ENCODE assay signal across 12 cellular contexts in the genomic region with DNA sequence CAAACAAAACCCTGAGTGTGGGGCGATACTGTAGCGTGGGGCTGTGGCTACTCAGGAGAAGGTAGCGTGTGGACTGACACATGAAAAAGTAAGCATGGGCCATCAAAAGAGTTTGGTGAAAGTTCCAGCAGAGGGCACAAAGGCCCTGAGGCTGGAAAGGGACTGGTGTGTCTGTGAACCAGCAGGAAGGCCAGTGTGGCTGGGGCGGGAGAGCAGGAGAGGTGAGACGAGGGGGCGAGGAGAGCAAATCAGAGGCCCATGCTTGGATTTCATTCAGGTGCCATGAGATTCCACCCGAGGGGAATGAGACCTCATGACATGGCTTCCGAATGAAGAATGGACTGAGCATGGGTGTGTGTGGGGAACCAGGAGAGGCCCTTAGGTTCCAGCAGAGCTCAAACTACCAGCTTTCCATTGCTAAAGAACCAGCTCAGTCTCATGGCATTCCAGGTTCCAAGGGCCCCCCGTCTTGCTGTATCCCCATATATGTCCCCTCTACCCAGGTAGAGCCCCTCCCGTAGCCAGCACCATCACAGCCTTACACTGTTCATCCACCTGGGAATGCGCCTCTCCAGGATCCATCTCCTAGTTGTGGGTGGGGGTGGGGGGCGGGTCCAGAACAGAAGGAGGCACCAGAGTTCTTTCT. TPM values are rescaled to one million over a fixed set of nuclear protein-coding genes. Genes with fewer than 3 reads are reported as not detected.
DNase-seq lines count a peak whose midpoint lies in the region; ATAC-seq, FAIRE-seq and TF ChIP-seq lines count a peak whose summit lies in the region.
"Had no signal": no experiment of that assay in that cellular context is flagged by ENCODE, and none has a peak within 500 bp of the region (broad histone marks: within the 10 kb centered on the region; RNA-seq: fewer than 3 reads in every experiment).

No MANE protein-coding gene starts in this region.

- no peaks in the 10 kb centered on the region for H3K27me3 ChIP-seq in H7 (ENCODE audit: control insufficient read depth, insufficient read depth, low read length)
- H3K27me3 ChIP-seq: gastrocnemius medialis had no signal

- peaks cover 32% of the 10 kb centered on the region for H3K36me3 ChIP-seq in H7 (replicated peaks; ENCODE audit: control insufficient read depth, insufficient read depth, low read length)

- peak overlapping the region; percentile 6 for H3K27ac Mint-ChIP-seq in activated CD4-positive, alpha-beta memory T cell treated with anti-CD3 and anti-CD28 coated beads for 36 hours
- no peak overlapping the region for H3K27ac Mint-ChIP-seq in activated CD4-positive, alpha-beta memory T cell treated with anti-CD3 and anti-CD28 coated beads, Interleukin-2, amount 10 ng/mL, durations not matched to agents 7 days and 5 days
- H3K27ac Mint-ChIP-seq in activated naive CD8-positive, alpha-beta T cell treated with anti-CD3 and anti-CD28 coated beads, Interleukin-2, amount 50 U/mL, for 24 hours: peak overlapping the region; percentile 63
- H3K27ac Mint-ChIP-seq in nephron: peak overlapping the region in 2 of 3 experiments; percentile 38 to 51
- H3K27ac Mint-ChIP-seq: T-helper 1 cell treated with Interleukin-12 subunit alpha and Interleukin-12 subunit beta and Interleukin-4 antibody, amounts not matched to agents 30 μg/mL and 1 μg/mL, for 36 hours had no signal

- H3K36me3 Mint-ChIP-seq in activated CD4-positive, alpha-beta memory T cell treated with anti-CD3 and anti-CD28 coated beads for 36 hours: peaks cover 61% of the 10 kb centered on the region
- H3K36me3 Mint-ChIP-seq in activated CD4-positive, alpha-beta memory T cell treated with anti-CD3 and anti-CD28 coated beads, Interleukin-2, amount 10 ng/mL, durations not matched to agents 7 days and 5 days (ENCODE audit: low read depth): peaks cover 64% of the 10 kb centered on the region
- H3K36me3 Mint-ChIP-seq in activated naive CD8-positive, alpha-beta T cell treated with anti-CD3 and anti-CD28 coated beads, Interleukin-2, amount 50 U/mL, for 24 hours (ENCODE audit: low read depth): peaks cover 62% of the 10 kb centered on the region
- peaks cover 50% of the 10 kb centered on the region for H3K36me3 Mint-ChIP-seq in nephron (ENCODE audit: low read depth)

- H3K4me3 Mint-ChIP-seq in activated CD4-positive, alpha-beta memory T cell treated with anti-CD3 and anti-CD28 coated beads for 36 hours: no peak overlapping the region
- H3K4me3 Mint-ChIP-seq in activated CD4-positive, alpha-beta memory T cell treated with anti-CD3 and anti-CD28 coated beads, Interleukin-2, amount 10 ng/mL, durations not matched to agents 7 days and 5 days: no peak overlapping the region
- H3K4me3 Mint-ChIP-seq in activated naive CD8-positive, alpha-beta T cell treated with anti-CD3 and anti-CD28 coated beads, Interleukin-2, amount 50 U/mL, for 24 hours: peak overlapping the region; percentile 4
- no peak overlapping the region for H3K4me3 Mint-ChIP-seq in nephron
- H3K4me3 Mint-ChIP-seq: T-helper 1 cell treated with Interleukin-12 subunit alpha and Interleukin-12 subunit beta and Interleukin-4 antibody, amounts not matched to agents 30 μg/mL and 1 μg/mL, for 36 hours had no signal

- DNase-seq in activated CD4-positive, alpha-beta memory T cell treated with anti-CD3 and anti-CD28 coated beads for 36 hours: no peak
- no peak for DNase-seq in activated CD4-positive, alpha-beta memory T cell treated with anti-CD3 and anti-CD28 coated beads, Interleukin-2, amount 10 ng/mL, durations not matched to agents 7 days and 5 days
- DNase-seq in HTR-8/SVneo (ENCODE audit: insufficient read length, low spot score) (no peak), H7 (no peak)
- no peak for DNase-seq in activated naive CD8-positive, alpha-beta T cell treated with anti-CD3 and anti-CD28 coated beads, Interleukin-2, amount 50 U/mL, for 24 hours
- DNase-seq in stimulated activated CD8-positive, alpha-beta memory T cell treated with anti-CD3 and anti-CD28 coated beads, Interleukin-4, amount 100 ng/mL, for 48 hours: no peak
- DNase-seq: gastrocnemius medialis, NCI-H524, occipital lobe had no signal

- intact Hi-C loops in activated CD4-positive, alpha-beta memory T cell treated with anti-CD3 and anti-CD28 coated beads for 36 hours (cut with micrococcal nuclease): no loop called here

- no peaks in the 10 kb centered on the region for H3K9me3 Mint-ChIP-seq in activated CD4-positive, alpha-beta memory T cell treated with anti-CD3 and anti-CD28 coated beads for 36 hours
- no peaks in the 10 kb centered on the region for H3K9me3 Mint-ChIP-seq in activated CD4-positive, alpha-beta memory T cell treated with anti-CD3 and anti-CD28 coated beads, Interleukin-2, amount 10 ng/mL, durations not matched to agents 7 days and 5 days
- no peaks in the 10 kb centered on the region for H3K9me3 Mint-ChIP-seq in activated naive CD8-positive, alpha-beta T cell treated with anti-CD3 and anti-CD28 coated beads, Interleukin-2, amount 50 U/mL, for 24 hours
- no peaks in the 10 kb centered on the region for H3K9me3 Mint-ChIP-seq in nephron
- H3K9me3 Mint-ChIP-seq: T-helper 1 cell treated with Interleukin-12 subunit alpha and Interleukin-12 subunit beta and Interleukin-4 antibody, amounts not matched to agents 30 μg/mL and 1 μg/mL, for 36 hours had no signal

- POLR2A ChIA-PET in activated CD4-positive, alpha-beta memory T cell treated with anti-CD3 and anti-CD28 coated beads for 36 hours (lab: Charles Lee): interaction anchor here (0.6 to 1.5 kb wide), 2 partner anchors 31 to 75 kb away, joined by 3 to 7 read pairs; a partner anchor contains a TSS
- POLR2A ChIA-PET in activated CD4-positive, alpha-beta memory T cell treated with anti-CD3 and anti-CD28 coated beads, Interleukin-2, amount 10 ng/mL, durations not matched to agents 7 days and 5 days (lab: Charles Lee): no interaction called here

- TF ChIP-seq CTCF in nephron (IDR thresholded peaks at IDR 0.05; ENCODE audit: unreplicated experiment in 3 of 3): no peak

- H3K27me3 Mint-ChIP-seq in activated CD4-positive, alpha-beta memory T cell treated with anti-CD3 and anti-CD28 coated beads for 36 hours: no peaks in the 10 kb centered on the region
- H3K27me3 Mint-ChIP-seq in activated CD4-positive, alpha-beta memory T cell treated with anti-CD3 and anti-CD28 coated beads, Interleukin-2, amount 10 ng/mL, durations not matched to agents 7 days and 5 days: no peaks in the 10 kb centered on the region
- H3K27me3 Mint-ChIP-seq in activated naive CD8-positive, alpha-beta T cell treated with anti-CD3 and anti-CD28 coated beads, Interleukin-2, amount 50 U/mL, for 24 hours: no peaks in the 10 kb centered on the region
- H3K27me3 Mint-ChIP-seq in nephron (ENCODE audit: low read depth): no peaks in the 10 kb centered on the region

- CTCF ChIA-PET in activated CD4-positive, alpha-beta memory T cell treated with anti-CD3 and anti-CD28 coated beads for 36 hours (lab: Charles Lee): interaction anchor here (1.3 kb wide), 1 partner anchor 8 kb away, joined by 3 read pairs; no protein-coding TSS in a partner anchor
- CTCF ChIA-PET in activated CD4-positive, alpha-beta memory T cell treated with anti-CD3 and anti-CD28 coated beads, Interleukin-2, amount 10 ng/mL, durations not matched to agents 7 days and 5 days (lab: Charles Lee): no interaction called here

- ATAC-seq in activated naive CD8-positive, alpha-beta T cell treated with anti-CD3 and anti-CD28 coated beads, Interleukin-2, amount 50 U/mL, for 24 hours: no peak
- ATAC-seq in GM21576 (IDR thresholded peaks at IDR 0.05; ENCODE audit: unreplicated experiment): no peak
- ATAC-seq: gastrocnemius medialis had no signal

- FAIRE-seq in HTR-8/SVneo (lab: Jason Lieb, UNC): peak; percentile 4

- H3K4me3 ChIP-seq in H7 (ENCODE audit: insufficient read depth, low read depth, low read length): no peak overlapping the region
- H3K4me3 ChIP-seq: gastrocnemius medialis had no signal

- H3K4me1 Mint-ChIP-seq in activated CD4-positive, alpha-beta memory T cell treated with anti-CD3 and anti-CD28 coated beads for 36 hours (ENCODE audit: low read depth): peaks cover 62% of the 10 kb centered on the region
- peaks cover 42% of the 10 kb centered on the region for H3K4me1 Mint-ChIP-seq in activated CD4-positive, alpha-beta memory T cell treated with anti-CD3 and anti-CD28 coated beads, Interleukin-2, amount 10 ng/mL, durations not matched to agents 7 days and 5 days
- peaks cover 58% of the 10 kb centered on the region for H3K4me1 Mint-ChIP-seq in activated naive CD8-positive, alpha-beta T cell treated with anti-CD3 and anti-CD28 coated beads, Interleukin-2, amount 50 U/mL, for 24 hours
- H3K4me1 Mint-ChIP-seq in nephron: peaks cover 31% of the 10 kb centered on the region

RNA-seq across cellular contexts. Expression of a gene that starts 31.1 kb away (rescaled TPM):
- total RNA-seq in activated CD4-positive, alpha-beta memory T cell treated with anti-CD3 and anti-CD28 coated beads for 36 hours: 10 to 100 TPM; 46.0 to 50.6 TPM
- total RNA-seq in activated CD4-positive, alpha-beta memory T cell treated with anti-CD3 and anti-CD28 coated beads, Interleukin-2, amount 10 ng/mL, durations not matched to agents 7 days and 5 days: 100 to 1,000 TPM; 131 to 142 TPM
- total RNA-seq in H7 (2014; rRNA removed; shearing (Covaris generic)): 1.8 and 5.5 TPM in 2 replicates

RNA-seq across cellular contexts. Expression of a gene that starts 45.5 kb away (rescaled TPM):
- 1 to 10 TPM; 1.2 to 1.4 TPM for total RNA-seq in activated CD4-positive, alpha-beta memory T cell treated with anti-CD3 and anti-CD28 coated beads for 36 hours
- 1 to 10 TPM; 1.2 to 1.8 TPM for total RNA-seq in activated CD4-positive, alpha-beta memory T cell treated with anti-CD3 and anti-CD28 coated beads, Interleukin-2, amount 10 ng/mL, durations not matched to agents 7 days and 5 days
- 3.3 and 5.9 TPM in 2 replicates for total RNA-seq in H7 (2014; rRNA removed; shearing (Covaris generic))
